Comparison of ENCODE assay signal across 2 cellular contexts in genomic region chr2:148684507-148684906, GRCh38.
TF ChIP-seq lines count a peak whose summit lies in the region.

No MANE protein-coding gene starts in this region.

TF ChIP-seq in GM12891, 5 proteins besides CTCF, POLR2A, EP300 and RAD21:
- TF ChIP-seq PAX5 (IDR thresholded peaks at IDR 0.05; ENCODE audit: insufficient read depth, low read length, severe bottlenecking) (no peak), POLR2AphosphoS5 (IDR thresholded peaks at IDR 0.05; ENCODE audit: low read depth, low read length) (no peak), TAF1 (IDR thresholded peaks at IDR 0.05; ENCODE audit: low read depth, low read length) (no peak), POU2F2 (IDR thresholded peaks at IDR 0.05; ENCODE audit: low read depth, low read length) (no peak), SPI1 (IDR thresholded peaks at IDR 0.05; ENCODE audit: low read depth, low read length) (no peak)

TF ChIP-seq in K562, 482 proteins besides CTCF, POLR2A, EP300 and RAD21:
- TF ChIP-seq TGIF2 (CRISPR knock-in tag; IDR thresholded peaks at IDR 0.05) = 0 out of 2 replicates have a peak, but pooled peaks have one; percentile 44
- TF ChIP-seq ELK1 (CRISPR knock-in tag; IDR thresholded peaks at IDR 0.05) = no peak
